Comparison of ENCODE assay signal across 1 cellular context in the genomic region with DNA sequence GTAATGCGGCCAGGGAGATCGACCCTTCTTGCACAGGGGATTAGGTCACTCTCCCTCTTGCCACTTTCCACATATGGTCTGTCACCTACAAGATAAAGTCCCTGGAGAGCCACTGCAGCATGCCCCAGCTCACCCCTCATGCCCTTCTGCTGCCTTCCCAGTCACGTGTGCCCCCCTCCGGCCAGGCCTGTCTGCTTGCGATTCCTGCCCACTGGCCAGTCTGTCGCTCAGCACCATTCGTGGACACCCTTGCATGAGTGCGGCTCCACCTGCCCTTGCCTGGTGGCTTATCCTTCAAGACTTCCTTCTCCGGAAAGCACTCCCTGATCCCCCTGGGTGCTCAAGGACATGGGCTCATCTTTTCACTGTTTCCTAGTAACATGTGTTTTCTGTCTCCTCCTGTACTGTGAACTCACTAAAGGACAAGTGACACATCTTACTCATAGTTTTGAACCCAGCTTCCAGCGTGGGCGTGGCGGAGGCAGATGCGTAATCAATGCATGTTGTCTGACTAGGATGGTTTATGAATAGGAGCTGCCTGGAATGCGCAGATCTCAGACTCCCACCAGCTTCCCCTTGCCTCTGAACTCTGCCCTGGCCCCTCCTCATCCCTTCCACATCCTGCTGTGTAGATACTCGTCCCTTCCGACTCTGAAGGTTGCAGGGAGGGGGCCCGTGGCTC.
TF ChIP-seq lines count a peak whose summit lies in the region.

No MANE protein-coding gene starts in this region.

TF ChIP-seq in WTC11, 78 proteins besides CTCF, POLR2A, EP300 and RAD21 (continued from another document):
- TF ChIP-seq, protein P1, sequence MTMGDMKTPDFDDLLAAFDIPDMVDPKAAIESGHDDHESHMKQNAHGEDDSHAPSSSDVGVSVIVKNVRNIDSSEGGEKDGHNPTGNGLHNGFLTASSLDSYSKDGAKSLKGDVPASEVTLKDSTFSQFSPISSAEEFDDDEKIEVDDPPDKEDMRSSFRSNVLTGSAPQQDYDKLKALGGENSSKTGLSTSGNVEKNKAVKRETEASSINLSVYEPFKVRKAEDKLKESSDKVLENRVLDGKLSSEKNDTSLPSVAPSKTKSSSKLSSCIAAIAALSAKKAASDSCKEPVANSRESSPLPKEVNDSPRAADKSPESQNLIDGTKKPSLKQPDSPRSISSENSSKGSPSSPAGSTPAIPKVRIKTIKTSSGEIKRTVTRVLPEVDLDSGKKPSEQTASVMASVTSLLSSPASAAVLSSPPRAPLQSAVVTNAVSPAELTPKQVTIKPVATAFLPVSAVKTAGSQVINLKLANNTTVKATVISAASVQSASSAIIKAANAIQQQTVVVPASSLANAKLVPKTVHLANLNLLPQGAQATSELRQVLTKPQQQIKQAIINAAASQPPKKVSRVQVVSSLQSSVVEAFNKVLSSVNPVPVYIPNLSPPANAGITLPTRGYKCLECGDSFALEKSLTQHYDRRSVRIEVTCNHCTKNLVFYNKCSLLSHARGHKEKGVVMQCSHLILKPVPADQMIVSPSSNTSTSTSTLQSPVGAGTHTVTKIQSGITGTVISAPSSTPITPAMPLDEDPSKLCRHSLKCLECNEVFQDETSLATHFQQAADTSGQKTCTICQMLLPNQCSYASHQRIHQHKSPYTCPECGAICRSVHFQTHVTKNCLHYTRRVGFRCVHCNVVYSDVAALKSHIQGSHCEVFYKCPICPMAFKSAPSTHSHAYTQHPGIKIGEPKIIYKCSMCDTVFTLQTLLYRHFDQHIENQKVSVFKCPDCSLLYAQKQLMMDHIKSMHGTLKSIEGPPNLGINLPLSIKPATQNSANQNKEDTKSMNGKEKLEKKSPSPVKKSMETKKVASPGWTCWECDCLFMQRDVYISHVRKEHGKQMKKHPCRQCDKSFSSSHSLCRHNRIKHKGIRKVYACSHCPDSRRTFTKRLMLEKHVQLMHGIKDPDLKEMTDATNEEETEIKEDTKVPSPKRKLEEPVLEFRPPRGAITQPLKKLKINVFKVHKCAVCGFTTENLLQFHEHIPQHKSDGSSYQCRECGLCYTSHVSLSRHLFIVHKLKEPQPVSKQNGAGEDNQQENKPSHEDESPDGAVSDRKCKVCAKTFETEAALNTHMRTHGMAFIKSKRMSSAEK (CRISPR knock-in tag; IDR thresholded peaks at IDR 0.05; ENCODE audit: borderline replicate concordance): no peak
- no peak for TF ChIP-seq JAZF1 (CRISPR knock-in tag; IDR thresholded peaks at IDR 0.05)
- TF ChIP-seq IRF2 (CRISPR knock-in tag; IDR thresholded peaks at IDR 0.05; ENCODE audit: borderline replicate concordance, low read depth): no peak
- TF ChIP-seq, protein P2, sequence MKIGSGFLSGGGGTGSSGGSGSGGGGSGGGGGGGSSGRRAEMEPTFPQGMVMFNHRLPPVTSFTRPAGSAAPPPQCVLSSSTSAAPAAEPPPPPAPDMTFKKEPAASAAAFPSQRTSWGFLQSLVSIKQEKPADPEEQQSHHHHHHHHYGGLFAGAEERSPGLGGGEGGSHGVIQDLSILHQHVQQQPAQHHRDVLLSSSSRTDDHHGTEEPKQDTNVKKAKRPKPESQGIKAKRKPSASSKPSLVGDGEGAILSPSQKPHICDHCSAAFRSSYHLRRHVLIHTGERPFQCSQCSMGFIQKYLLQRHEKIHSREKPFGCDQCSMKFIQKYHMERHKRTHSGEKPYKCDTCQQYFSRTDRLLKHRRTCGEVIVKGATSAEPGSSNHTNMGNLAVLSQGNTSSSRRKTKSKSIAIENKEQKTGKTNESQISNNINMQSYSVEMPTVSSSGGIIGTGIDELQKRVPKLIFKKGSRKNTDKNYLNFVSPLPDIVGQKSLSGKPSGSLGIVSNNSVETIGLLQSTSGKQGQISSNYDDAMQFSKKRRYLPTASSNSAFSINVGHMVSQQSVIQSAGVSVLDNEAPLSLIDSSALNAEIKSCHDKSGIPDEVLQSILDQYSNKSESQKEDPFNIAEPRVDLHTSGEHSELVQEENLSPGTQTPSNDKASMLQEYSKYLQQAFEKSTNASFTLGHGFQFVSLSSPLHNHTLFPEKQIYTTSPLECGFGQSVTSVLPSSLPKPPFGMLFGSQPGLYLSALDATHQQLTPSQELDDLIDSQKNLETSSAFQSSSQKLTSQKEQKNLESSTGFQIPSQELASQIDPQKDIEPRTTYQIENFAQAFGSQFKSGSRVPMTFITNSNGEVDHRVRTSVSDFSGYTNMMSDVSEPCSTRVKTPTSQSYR (CRISPR knock-in tag; IDR thresholded peaks at IDR 0.05): no peak
- TF ChIP-seq, protein P3, sequence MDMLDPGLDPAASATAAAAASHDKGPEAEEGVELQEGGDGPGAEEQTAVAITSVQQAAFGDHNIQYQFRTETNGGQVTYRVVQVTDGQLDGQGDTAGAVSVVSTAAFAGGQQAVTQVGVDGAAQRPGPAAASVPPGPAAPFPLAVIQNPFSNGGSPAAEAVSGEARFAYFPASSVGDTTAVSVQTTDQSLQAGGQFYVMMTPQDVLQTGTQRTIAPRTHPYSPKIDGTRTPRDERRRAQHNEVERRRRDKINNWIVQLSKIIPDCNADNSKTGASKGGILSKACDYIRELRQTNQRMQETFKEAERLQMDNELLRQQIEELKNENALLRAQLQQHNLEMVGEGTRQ (CRISPR knock-in tag; IDR thresholded peaks at IDR 0.05): no peak
- TF ChIP-seq, protein P4, sequence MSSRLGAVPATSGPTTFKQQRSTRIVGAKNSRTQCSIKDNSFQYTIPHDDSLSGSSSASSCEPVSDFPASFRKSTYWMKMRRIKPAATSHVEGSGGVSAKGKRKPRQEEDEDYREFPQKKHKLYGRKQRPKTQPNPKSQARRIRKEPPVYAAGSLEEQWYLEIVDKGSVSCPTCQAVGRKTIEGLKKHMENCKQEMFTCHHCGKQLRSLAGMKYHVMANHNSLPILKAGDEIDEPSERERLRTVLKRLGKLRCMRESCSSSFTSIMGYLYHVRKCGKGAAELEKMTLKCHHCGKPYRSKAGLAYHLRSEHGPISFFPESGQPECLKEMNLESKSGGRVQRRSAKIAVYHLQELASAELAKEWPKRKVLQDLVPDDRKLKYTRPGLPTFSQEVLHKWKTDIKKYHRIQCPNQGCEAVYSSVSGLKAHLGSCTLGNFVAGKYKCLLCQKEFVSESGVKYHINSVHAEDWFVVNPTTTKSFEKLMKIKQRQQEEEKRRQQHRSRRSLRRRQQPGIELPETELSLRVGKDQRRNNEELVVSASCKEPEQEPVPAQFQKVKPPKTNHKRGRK (CRISPR knock-in tag; IDR thresholded peaks at IDR 0.05; ENCODE audit: borderline replicate concordance): no peak
- TF ChIP-seq, protein P5, sequence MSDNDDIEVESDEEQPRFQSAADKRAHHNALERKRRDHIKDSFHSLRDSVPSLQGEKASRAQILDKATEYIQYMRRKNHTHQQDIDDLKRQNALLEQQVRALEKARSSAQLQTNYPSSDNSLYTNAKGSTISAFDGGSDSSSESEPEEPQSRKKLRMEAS (CRISPR knock-in tag; IDR thresholded peaks at IDR 0.05): no peak
- TF ChIP-seq ZNF396 (CRISPR knock-in tag; IDR thresholded peaks at IDR 0.05; ENCODE audit: borderline replicate concordance): no peak
TF ChIP-seq in WTC11: peak in this region for 0.
